In the genomic region with DNA sequence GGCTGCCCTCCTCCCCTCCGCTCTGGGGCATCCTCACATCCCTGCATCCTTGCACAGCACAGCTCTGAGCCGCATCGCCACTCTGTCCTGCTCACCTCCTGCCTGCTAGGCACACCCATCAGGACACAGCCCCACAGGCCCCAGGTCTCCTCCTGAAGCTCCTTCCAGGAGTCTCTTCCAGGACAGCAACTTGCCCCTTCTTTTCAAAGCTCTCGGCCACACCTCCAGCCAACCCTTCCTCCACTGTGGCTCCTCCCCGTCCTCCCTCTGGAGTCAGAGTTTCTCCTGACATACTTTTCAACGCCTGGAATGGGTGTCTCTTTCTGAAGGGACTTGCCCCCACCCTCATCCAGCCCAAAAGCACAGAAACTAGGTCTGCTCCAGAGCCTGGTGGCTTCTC, we compare ENCODE assay signal across 15 cellular contexts.
"Had no signal": no experiment of that assay in that cellular context is flagged by ENCODE, and none has a peak within 500 bp of the region (broad histone marks: within the 10 kb centered on the region; RNA-seq: fewer than 3 reads in every experiment).

No MANE protein-coding gene starts in this region.

- H3K27ac Mint-ChIP-seq: activated T-helper 1 cell treated with anti-CD3 and anti-CD28 coated beads, Interleukin-12 subunit alpha, Interleukin-12 subunit beta, Interleukin-2, Interleukin-4 antibody, amounts not matched to agents 30 ng/mL and 10 ng/mL and 1 ng/mL, durations not matched to agents 14 hours and 24 hours and 36 hours; T-helper 2 cell treated with Interferon-gamma antibody and Interleukin-4, amounts not matched to agents 5 μg/mL and 100 μg/mL, for 36 hours had no signal

- FAIRE-seq: endometrium, islet of Langerhans, pancreas, urothelium cell line had no signal

- H3K4me3 ChIP-seq: dorsolateral prefrontal cortex, pancreas, sigmoid colon, spleen, tibial artery had no signal

- H3K9me3 Mint-ChIP-seq: activated T-helper 1 cell treated with anti-CD3 and anti-CD28 coated beads, Interleukin-12 subunit alpha, Interleukin-12 subunit beta, Interleukin-2, Interleukin-4 antibody, amounts not matched to agents 30 ng/mL and 10 ng/mL and 1 ng/mL, durations not matched to agents 14 hours and 24 hours and 36 hours; naive B cell; T-helper 2 cell treated with Interferon-gamma antibody and Interleukin-4, amounts not matched to agents 5 μg/mL and 100 μg/mL, for 36 hours had no signal

- DNase-seq: activated CD8-positive, alpha-beta memory T cell treated with anti-CD3 and anti-CD28 coated beads, Interleukin-2, amount 50 U/mL, for 48 hours; activated naive CD4-positive, alpha-beta T cell; dorsolateral prefrontal cortex; naive B cell; pancreas; sigmoid colon; spleen; SW 1271; tibial artery had no signal

- H3K9me3 ChIP-seq: pancreas, sigmoid colon, spleen, tibial artery had no signal

- ATAC-seq: esophagus mucosa, pancreas had no signal

- H3K36me3 ChIP-seq: pancreas, sigmoid colon, tibial artery had no signal

- H3K27me3 ChIP-seq: dorsolateral prefrontal cortex, pancreas, sigmoid colon, spleen, tibial artery had no signal

- H3K27ac ChIP-seq: dorsolateral prefrontal cortex, pancreas, sigmoid colon, tibial artery had no signal

- H3K4me3 Mint-ChIP-seq: activated T-helper 1 cell treated with anti-CD3 and anti-CD28 coated beads, Interleukin-12 subunit alpha, Interleukin-12 subunit beta, Interleukin-2, Interleukin-4 antibody, amounts not matched to agents 30 ng/mL and 10 ng/mL and 1 ng/mL, durations not matched to agents 14 hours and 24 hours and 36 hours; T-helper 2 cell treated with Interferon-gamma antibody and Interleukin-4, amounts not matched to agents 5 μg/mL and 100 μg/mL, for 36 hours had no signal

- H3K27me3 Mint-ChIP-seq: naive B cell had no signal
